24 cellular contexts compared by ENCODE assay signal in genomic region chr12:51900323-51900889, GRCh38. TPM values are rescaled to one million over a fixed set of nuclear protein-coding genes. Genes with fewer than 3 reads are reported as not detected.
"Had no signal": no experiment of that assay in that cellular context is flagged by ENCODE, and none has a peak within 500 bp of the region (broad histone marks: within the 10 kb centered on the region; RNA-seq: fewer than 3 reads in every experiment).

No MANE protein-coding gene starts in this region.

- H3K4me1 ChIP-seq: parathyroid adenoma had no signal

- DNase-seq: activated CD8-positive, alpha-beta memory T cell treated with anti-CD3 and anti-CD28 coated beads for 24 hours; activated CD8-positive, alpha-beta memory T cell treated with anti-CD3 and anti-CD28 coated beads, Interleukin-2, amount 50 U/mL, for 4 hours; activated naive CD4-positive, alpha-beta T cell treated with anti-CD3 and anti-CD28 coated beads for 36 hours; activated naive CD8-positive, alpha-beta T cell treated with anti-CD3 and anti-CD28 coated beads, Interleukin-2, amount 10 ng/mL, durations not matched to agents 7 days and 5 days; activated T-cell treated with anti-CD3 and anti-CD28 coated beads, Interleukin-2, amount 50 U/mL, for 4 hours; amniotic stem cell; cortex of kidney; erythroblast; foreskin fibroblast; immature natural killer cell; left ventricle myocardium superior; mammary epithelial cell; stimulated activated CD4-positive, alpha-beta T cell treated with anti-CD3 and anti-CD28 coated beads, Interleukin-2, amount 100 ng/mL, for 48 hours; stimulated activated naive CD4-positive, alpha-beta T cell treated with Interleukin-2 at 50 U/mL for 16 hours; T-helper 9 cell had no signal

- ATAC-seq: activated T-cell treated with anti-CD3 and anti-CD28 coated beads, Interleukin-2, amount 50 U/mL, for 4 hours; left ventricle myocardium superior; WTC11 had no signal

- H3K79me2 ChIP-seq: parathyroid adenoma had no signal

- H3K36me3 ChIP-seq: thoracic aorta had no signal

- H3K27ac ChIP-seq: parathyroid adenoma, thoracic aorta had no signal

- H3K9ac ChIP-seq: parathyroid adenoma had no signal

- H3K9me3 ChIP-seq: thoracic aorta had no signal

- H3K4me3 ChIP-seq: thoracic aorta had no signal

- FAIRE-seq: bronchial epithelial cell had no signal

- H2AFZ ChIP-seq: parathyroid adenoma had no signal

RNA-seq across cellular contexts. Expression of gene ACVRL1, which starts 6.9 kb away (rescaled TPM):
- total RNA-seq: activated naive CD4-positive, alpha-beta T cell treated with anti-CD3 and anti-CD28 coated beads for 36 hours; activated naive CD8-positive, alpha-beta T cell treated with anti-CD3 and anti-CD28 coated beads, Interleukin-2, amount 10 ng/mL, durations not matched to agents 7 days and 5 days; activated T-helper 2 cell treated with anti-CD3 and anti-CD28 coated beads, Interferon-gamma antibody, Interleukin-2, Interleukin-4, amounts not matched to agents 10 μg/mL and 5 μg/mL and 100 μg/mL, durations not matched to agents 14 hours and 24 hours and 36 hours; T-helper 1 cell treated with Interleukin-12 subunit alpha and Interleukin-12 subunit beta and Interleukin-4 antibody, amounts not matched to agents 30 ng/mL and 1 ng/mL, for 36 hours had no signal
- polyA plus RNA-seq: mammary epithelial cell had no signal

RNA-seq across cellular contexts. Expression of gene ANKRD33, which starts 12.5 kb away (rescaled TPM):
- total RNA-seq: activated naive CD4-positive, alpha-beta T cell treated with anti-CD3 and anti-CD28 coated beads for 36 hours; activated naive CD8-positive, alpha-beta T cell treated with anti-CD3 and anti-CD28 coated beads, Interleukin-2, amount 10 ng/mL, durations not matched to agents 7 days and 5 days; activated T-cell treated with anti-CD3 and anti-CD28 coated beads, Interleukin-2, amount 50 U/mL, for 4 hours; activated T-helper 2 cell treated with anti-CD3 and anti-CD28 coated beads, Interferon-gamma antibody, Interleukin-2, Interleukin-4, amounts not matched to agents 10 μg/mL and 5 μg/mL and 100 μg/mL, durations not matched to agents 14 hours and 24 hours and 36 hours; bronchial epithelial cell; left ventricle myocardium superior; mammary epithelial cell; myocyte; T-helper 1 cell treated with Interleukin-12 subunit alpha and Interleukin-12 subunit beta and Interleukin-4 antibody, amounts not matched to agents 30 ng/mL and 1 ng/mL, for 36 hours; thoracic aorta; urinary bladder had no signal
- polyA plus RNA-seq: fibroblast of lung, immature natural killer cell, mammary epithelial cell, urinary bladder had no signal

RNA-seq across cellular contexts. Expression of gene FIGNL2, which starts 51.9 kb away (rescaled TPM):
- total RNA-seq: bronchial epithelial cell had no signal
- polyA plus RNA-seq: mammary epithelial cell had no signal
